Comparison of ENCODE assay signal across 1 cellular context in the genomic region with DNA sequence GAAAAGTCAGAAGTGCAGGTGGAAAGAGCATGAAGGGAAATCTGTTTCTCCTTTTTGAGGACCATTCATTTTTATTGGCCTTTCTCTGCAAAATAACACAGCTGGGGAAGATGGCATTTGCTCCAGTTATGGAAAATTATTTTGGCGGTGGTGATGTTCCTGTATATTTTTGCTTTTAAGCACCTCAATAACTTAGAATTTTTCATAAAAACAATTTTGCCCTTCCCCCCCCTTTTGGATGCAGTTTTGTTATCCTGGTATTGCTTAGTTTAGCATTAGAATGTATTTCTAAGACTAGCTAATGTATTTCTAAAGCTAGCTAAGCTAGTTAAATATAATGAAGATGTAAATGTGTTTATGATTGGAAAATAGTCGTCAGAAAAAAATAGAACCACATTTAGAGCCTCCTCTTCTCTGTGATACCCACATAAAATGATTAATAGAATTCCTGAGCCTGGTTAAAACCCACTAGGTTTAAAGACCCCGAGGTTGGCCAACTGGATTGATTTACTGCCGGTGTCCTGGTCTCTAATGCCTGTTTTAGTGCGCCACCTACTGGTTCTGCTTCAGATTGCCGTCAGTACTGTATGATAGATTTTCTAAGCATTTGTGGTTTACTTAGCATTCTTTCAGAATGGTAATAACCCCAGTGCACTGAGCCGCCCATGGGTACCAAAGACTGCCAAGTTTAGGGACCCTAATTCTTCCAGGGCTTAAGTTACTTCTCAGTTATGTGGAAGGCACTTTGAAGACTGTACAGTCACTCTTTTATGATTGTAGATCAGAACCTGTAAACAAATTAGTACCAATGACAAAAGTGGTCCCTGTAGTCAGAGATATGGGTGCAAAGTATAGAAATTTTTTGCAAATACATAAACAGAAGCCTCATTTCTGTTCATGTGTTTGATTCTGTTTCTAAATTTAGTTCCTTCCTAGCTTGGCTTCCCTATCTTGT.
TF ChIP-seq lines count a peak whose summit lies in the region.

No MANE protein-coding gene starts in this region.

TF ChIP-seq in WTC11, 78 proteins besides CTCF, POLR2A, EP300 and RAD21 (continued from another document):
- TF ChIP-seq, protein P1, sequence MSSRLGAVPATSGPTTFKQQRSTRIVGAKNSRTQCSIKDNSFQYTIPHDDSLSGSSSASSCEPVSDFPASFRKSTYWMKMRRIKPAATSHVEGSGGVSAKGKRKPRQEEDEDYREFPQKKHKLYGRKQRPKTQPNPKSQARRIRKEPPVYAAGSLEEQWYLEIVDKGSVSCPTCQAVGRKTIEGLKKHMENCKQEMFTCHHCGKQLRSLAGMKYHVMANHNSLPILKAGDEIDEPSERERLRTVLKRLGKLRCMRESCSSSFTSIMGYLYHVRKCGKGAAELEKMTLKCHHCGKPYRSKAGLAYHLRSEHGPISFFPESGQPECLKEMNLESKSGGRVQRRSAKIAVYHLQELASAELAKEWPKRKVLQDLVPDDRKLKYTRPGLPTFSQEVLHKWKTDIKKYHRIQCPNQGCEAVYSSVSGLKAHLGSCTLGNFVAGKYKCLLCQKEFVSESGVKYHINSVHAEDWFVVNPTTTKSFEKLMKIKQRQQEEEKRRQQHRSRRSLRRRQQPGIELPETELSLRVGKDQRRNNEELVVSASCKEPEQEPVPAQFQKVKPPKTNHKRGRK (CRISPR knock-in tag; IDR thresholded peaks at IDR 0.05; ENCODE audit: borderline replicate concordance) = no peak
- TF ChIP-seq, protein P2, sequence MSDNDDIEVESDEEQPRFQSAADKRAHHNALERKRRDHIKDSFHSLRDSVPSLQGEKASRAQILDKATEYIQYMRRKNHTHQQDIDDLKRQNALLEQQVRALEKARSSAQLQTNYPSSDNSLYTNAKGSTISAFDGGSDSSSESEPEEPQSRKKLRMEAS (CRISPR knock-in tag; IDR thresholded peaks at IDR 0.05) = no peak
- TF ChIP-seq FOXJ3 (CRISPR knock-in tag; IDR thresholded peaks at IDR 0.05; ENCODE audit: borderline replicate concordance) (no peak), SMAD4 (CRISPR knock-in tag; IDR thresholded peaks at IDR 0.05) (no peak), OVOL2 (CRISPR knock-in tag; IDR thresholded peaks at IDR 0.05; ENCODE audit: borderline replicate concordance) (no peak), RELA (CRISPR knock-in tag; IDR thresholded peaks at IDR 0.05; ENCODE audit: borderline replicate concordance) (no peak), PRRX2 (CRISPR knock-in tag; IDR thresholded peaks at IDR 0.05) (no peak), HMGA2 (CRISPR knock-in tag; IDR thresholded peaks at IDR 0.05) (no peak), JUN (CRISPR knock-in tag; IDR thresholded peaks at IDR 0.05) (no peak)
- TF ChIP-seq, protein P3, sequence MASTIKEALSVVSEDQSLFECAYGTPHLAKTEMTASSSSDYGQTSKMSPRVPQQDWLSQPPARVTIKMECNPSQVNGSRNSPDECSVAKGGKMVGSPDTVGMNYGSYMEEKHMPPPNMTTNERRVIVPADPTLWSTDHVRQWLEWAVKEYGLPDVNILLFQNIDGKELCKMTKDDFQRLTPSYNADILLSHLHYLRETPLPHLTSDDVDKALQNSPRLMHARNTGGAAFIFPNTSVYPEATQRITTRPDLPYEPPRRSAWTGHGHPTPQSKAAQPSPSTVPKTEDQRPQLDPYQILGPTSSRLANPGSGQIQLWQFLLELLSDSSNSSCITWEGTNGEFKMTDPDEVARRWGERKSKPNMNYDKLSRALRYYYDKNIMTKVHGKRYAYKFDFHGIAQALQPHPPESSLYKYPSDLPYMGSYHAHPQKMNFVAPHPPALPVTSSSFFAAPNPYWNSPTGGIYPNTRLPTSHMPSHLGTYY (CRISPR knock-in tag; IDR thresholded peaks at IDR 0.05) = no peak
